16 cellular contexts compared by ENCODE assay signal in genomic region chr15:96230557-96231181, GRCh38.
DNase-seq lines count a peak whose midpoint lies in the region; ATAC-seq and TF ChIP-seq lines count a peak whose summit lies in the region.
"Had no signal": no experiment of that assay in that cellular context is flagged by ENCODE, and none has a peak within 500 bp of the region (broad histone marks: within the 10 kb centered on the region; RNA-seq: fewer than 3 reads in every experiment).

No MANE protein-coding gene starts in this region.

- H3K27ac Mint-ChIP-seq in T-cell, result no peak overlapping the region
- H3K27ac Mint-ChIP-seq: activated CD4-positive, alpha-beta T cell treated with anti-CD3 and anti-CD28 coated beads, Interleukin-2, amount 10 ng/mL, durations not matched to agents 24 days and 14 days; naive B cell had no signal

- peaks cover 0 to 6% of the 10 kb centered on the region in 2 donors for H3K27me3 Mint-ChIP-seq in T-cell
- H3K27me3 Mint-ChIP-seq: activated CD4-positive, alpha-beta T cell treated with anti-CD3 and anti-CD28 coated beads, Interleukin-2, amount 10 ng/mL, durations not matched to agents 24 days and 14 days; naive B cell had no signal

- BruUV-seq in mammary epithelial cell (replicated peaks; lab: Mats Ljungman, UMichigan), result no TSS peak

- H3K9ac ChIP-seq in mammary epithelial cell (ENCODE audit: insufficient read depth, low read length), result peak overlapping the region; percentile 25

- intact Hi-C loops in mammary epithelial cell (cut with micrococcal nuclease), result loop anchor here (2.0 kb wide), 3 partner anchors 34 to 96 kb away; no protein-coding TSS in a partner anchor

- in situ Hi-C loops in mammary epithelial cell (cut with MboI; ENCODE audit: low sequenced_read_pairs in 2 of 2), result no loop called here

- POLR2A ChIA-PET in T-cell (lab: Charles Lee), result no interaction called here

- no peak for TF ChIP-seq CTCF in AG10803 (conservative IDR thresholded peaks at IDR 0.05; ENCODE audit: low read length)
- TF ChIP-seq CTCF in mammary epithelial cell (conservative IDR thresholded peaks at IDR 0.05 in 1 of 2, IDR thresholded peaks at IDR 0.05 in 1 of 2; ENCODE audit: extremely low read depth in 1 of 2, insufficient read depth in 1 of 2, low read depth in 1 of 2, low read length in 2 of 2), result no peak
- no peak for TF ChIP-seq CTCF in kidney epithelial cell (IDR thresholded peaks at IDR 0.05; ENCODE audit: insufficient read depth, low read length, poor library complexity, severe bottlenecking)
- TF ChIP-seq CTCF in BE2C (IDR thresholded peaks at IDR 0.05; ENCODE audit: low read depth, low read length), result no peak

- H3K36me3 ChIP-seq in mammary epithelial cell (ENCODE audit: insufficient read depth, low read length) (no peaks in the 10 kb centered on the region), kidney epithelial cell (ENCODE audit: control insufficient read depth, insufficient read depth, low read length) (no peaks in the 10 kb centered on the region), BE2C (no peaks in the 10 kb centered on the region)
- H3K36me3 ChIP-seq: left ventricle myocardium inferior had no signal

- H3K9me3 Mint-ChIP-seq in T-cell, result peaks cover 0 to 8% (median 0%) of the 10 kb centered on the region in 3 donors
- H3K9me3 Mint-ChIP-seq: activated CD4-positive, alpha-beta T cell treated with anti-CD3 and anti-CD28 coated beads, Interleukin-2, amount 10 ng/mL, durations not matched to agents 24 days and 14 days had no signal

- no peak overlapping the region for H3K4me3 Mint-ChIP-seq in T-cell
- H3K4me3 Mint-ChIP-seq: activated CD4-positive, alpha-beta T cell treated with anti-CD3 and anti-CD28 coated beads, Interleukin-2, amount 10 ng/mL, durations not matched to agents 24 days and 14 days; activated T-cell treated with anti-CD3 and anti-CD28 coated beads, Interleukin-2, amount 50 U/mL, for 4 hours; naive B cell had no signal

- H3K4me1 ChIP-seq in mammary epithelial cell (ENCODE audit: insufficient read depth, low read length) (peaks cover 44% of the 10 kb centered on the region), BE2C (no peaks in the 10 kb centered on the region; the same call in 1 of the 2 replicates)
- H3K4me1 ChIP-seq: left ventricle myocardium inferior, testis had no signal

- no peaks in the 10 kb centered on the region for H3K36me3 Mint-ChIP-seq in T-cell
- H3K36me3 Mint-ChIP-seq: naive B cell had no signal

- dilution Hi-C loops in mammary epithelial cell (cut with HindIII; ENCODE audit: low sequenced_read_pairs), result loop anchor here (5.0 kb wide), 1 partner anchor 52 kb away; no protein-coding TSS in a partner anchor

- CTCF ChIA-PET in mammary epithelial cell (lab: Charles Lee; ENCODE audit: low non-redundant PET), result no interaction called here
- CTCF ChIA-PET in T-cell (lab: Charles Lee), result interaction anchor here in 1 of 2 donors (0.7 kb wide), 1 partner anchor 822 kb away, joined by 3 read pairs; no protein-coding TSS in a partner anchor

- peak overlapping the region; percentile 86 for H3K27ac ChIP-seq in mammary epithelial cell (ENCODE audit: insufficient read depth, low read depth, low read length)
- H3K27ac ChIP-seq: left ventricle myocardium inferior, testis had no signal

- H3K79me2 ChIP-seq in mammary epithelial cell (ENCODE audit: insufficient read depth, low read length), result no peaks in the 10 kb centered on the region

- H3K9me3 ChIP-seq in mammary epithelial cell (replicated peaks; ENCODE audit: insufficient read depth, low read length), result no peaks in the 10 kb centered on the region
- no peaks in the 10 kb centered on the region for H3K9me3 ChIP-seq in BE2C
- H3K9me3 ChIP-seq: left ventricle myocardium inferior, testis had no signal

- ATAC-seq in T-cell (replicated peaks in 1 of 4) (no peak), HG02610 (IDR thresholded peaks at IDR 0.05; ENCODE audit: unreplicated experiment) (no peak)
- ATAC-seq: activated T-cell treated with anti-CD3 and anti-CD28 coated beads, Interleukin-2, amount 50 U/mL, for 4 hours had no signal

- H2AFZ ChIP-seq in mammary epithelial cell (ENCODE audit: low read depth, low read length), result peak overlapping the region; percentile 50

- no peak overlapping the region for H3K4me3 ChIP-seq in AG10803 (ENCODE audit: low read length)
- H3K4me3 ChIP-seq in mammary epithelial cell (replicated peaks in 1 of 3; ENCODE audit: insufficient read depth in 1 of 3, low read depth in 2 of 3, low read length in 3 of 3), result peak overlapping the region in 1 of 3 experiments; percentile 13
- no peak overlapping the region for H3K4me3 ChIP-seq in kidney epithelial cell (ENCODE audit: low read depth, low read length)
- no peak overlapping the region for H3K4me3 ChIP-seq in BE2C (ENCODE audit: low read depth, low read length)
- H3K4me3 ChIP-seq: left ventricle myocardium inferior, testis had no signal

- no peaks in the 10 kb centered on the region for H3K27me3 ChIP-seq in mammary epithelial cell (ENCODE audit: insufficient read depth, low read length)
- no peaks in the 10 kb centered on the region for H3K27me3 ChIP-seq in kidney epithelial cell (ENCODE audit: control insufficient read depth, insufficient read depth, low read length)
- peaks cover 3% of the 10 kb centered on the region for H3K27me3 ChIP-seq in BE2C
- H3K27me3 ChIP-seq: testis had no signal

- DNase-seq in AG10803 (ENCODE audit: low read depth), result peak; percentile 11
- DNase-seq in LHCN-M2 (ENCODE audit: low read depth), result peak; percentile 26
- DNase-seq in mammary epithelial cell, result peak; percentile 88
- peak; percentile 7 for DNase-seq in kidney epithelial cell (ENCODE audit: low read depth)
- no peak for DNase-seq in BE2C
- DNase-seq in T-cell, result no peak
- no peak for DNase-seq in GF-D8 (lab: John Stamatoyannopoulos, UW)
- DNase-seq: activated CD4-positive, alpha-beta T cell treated with anti-CD3 and anti-CD28 coated beads, Interleukin-2, amount 10 ng/mL, durations not matched to agents 24 days and 14 days; activated T-cell treated with anti-CD3 and anti-CD28 coated beads, Interleukin-2, amount 50 U/mL, for 4 hours; erythroblast; left ventricle myocardium inferior; MM.1S; naive B cell; stimulated activated CD4-positive, alpha-beta T cell treated with anti-CD3 and anti-CD28 coated beads, Interleukin-1b, Interleukin-23, amount 100 ng/mL, for 48 hours; testis had no signal

- peak overlapping the region; percentile 60 for H3K4me2 ChIP-seq in mammary epithelial cell (ENCODE audit: insufficient read depth, low read depth, low read length)

- H4K20me1 ChIP-seq in mammary epithelial cell (ENCODE audit: insufficient read depth, low read length), result no peaks in the 10 kb centered on the region

- H3K4me1 Mint-ChIP-seq in T-cell, result no peaks in the 10 kb centered on the region
- H3K4me1 Mint-ChIP-seq: activated CD4-positive, alpha-beta T cell treated with anti-CD3 and anti-CD28 coated beads, Interleukin-2, amount 10 ng/mL, durations not matched to agents 24 days and 14 days; naive B cell had no signal

- 7% methylated on average over 3 of the region's 3 CpGs for WGBS in mammary epithelial cell (ENCODE audit: low coverage, missing lambda C conversion rate)

Comparison
In these comparisons a context has a peak if more than half of its experiments do, and no peak if none do; other contexts are left out.
1. DNase-seq: peak in AG10803 (single experiment), LHCN-M2 (single experiment), mammary epithelial cell (single experiment) and kidney epithelial cell (single experiment); none in BE2C (single experiment), T-cell (0 of 34) and GF-D8 (single experiment).